In genomic region chr3:25259871-25260270, GRCh38 we compare ENCODE assay signal across 26 cellular contexts.
DNase-seq lines count a peak whose midpoint lies in the region; ATAC-seq and TF ChIP-seq lines count a peak whose summit lies in the region.
"Had no signal": no experiment of that assay in that cellular context is flagged by ENCODE, and none has a peak within 500 bp of the region (broad histone marks: within the 10 kb centered on the region; RNA-seq: fewer than 3 reads in every experiment).

No MANE protein-coding gene starts in this region.

- no peak overlapping the region for H3K23ac ChIP-seq in neuronal stem cell (ENCODE audit: low read depth, low read length, poor library complexity)

- H3K4me3 ChIP-seq in mammary epithelial cell (replicated peaks in 1 of 3; ENCODE audit: insufficient read depth in 1 of 3, low read depth in 2 of 3, low read length in 3 of 3) = no peak overlapping the region
- no peak overlapping the region for H3K4me3 ChIP-seq in choroid plexus epithelial cell (ENCODE audit: low read depth, low read length)
- no peak overlapping the region for H3K4me3 ChIP-seq in neuronal stem cell (ENCODE audit: low read length in 2 of 2)
- H3K4me3 ChIP-seq: dorsolateral prefrontal cortex, psoas muscle, smooth muscle cell, upper lobe of left lung had no signal

- 33% methylated on average over 3 of the region's 3 CpGs for WGBS in mammary epithelial cell (ENCODE audit: low coverage, missing lambda C conversion rate)
- WGBS in neuronal stem cell (ENCODE audit: extremely low coverage in 2 of 2, insufficient read length in 2 of 2, insufficient replicate concordance in 1 of 2), 2 donors = no CpG with 5 or more reads among the region's 3 CpGs

- no peak overlapping the region for H4K8ac ChIP-seq in neuronal stem cell (ENCODE audit: low read depth, low read length)

- H2BK5ac ChIP-seq in neuronal stem cell (ENCODE audit: low read length) = no peak overlapping the region

- no peak overlapping the region for H3K27ac Mint-ChIP-seq in MCF 10A (ENCODE audit: low read depth, unreplicated experiment)
- H3K27ac Mint-ChIP-seq: activated CD4-positive, alpha-beta T cell treated with anti-CD3 and anti-CD28 coated beads, Interleukin-2, amount 10 ng/mL, durations not matched to agents 7 days and 5 days; activated naive CD8-positive, alpha-beta T cell treated with anti-CD3 and anti-CD28 coated beads, Interleukin-2, amount 10 ng/mL, durations not matched to agents 7 days and 5 days; B cell; naive thymus-derived CD4-positive, alpha-beta T cell; stimulated activated naive CD8-positive, alpha-beta T cell treated with anti-CD3 and anti-CD28 coated beads, Interleukin-15, amount 100 ng/mL, for 72 hours had no signal

- H3K27ac ChIP-seq in mammary epithelial cell (ENCODE audit: insufficient read depth, low read depth, low read length) = no peak overlapping the region
- no peak overlapping the region for H3K27ac ChIP-seq in neuronal stem cell (replicated peaks; ENCODE audit: low read length)
- H3K27ac ChIP-seq: psoas muscle, upper lobe of left lung had no signal

- H3K9ac ChIP-seq in mammary epithelial cell (ENCODE audit: insufficient read depth, low read length) (no peak overlapping the region), neuronal stem cell (ENCODE audit: low read depth, low read length, poor library complexity) (no peak overlapping the region)

- ATAC-seq in GM18520 (IDR thresholded peaks at IDR 0.05; ENCODE audit: unreplicated experiment) (no peak), GM19351 (IDR thresholded peaks at IDR 0.05; ENCODE audit: unreplicated experiment) (no peak), HG02970 (IDR thresholded peaks at IDR 0.05; ENCODE audit: low FRiP score, unreplicated experiment) (no peak)
- ATAC-seq: left cardiac atrium; naive thymus-derived CD4-positive, alpha-beta T cell; psoas muscle; stimulated activated naive CD8-positive, alpha-beta T cell treated with anti-CD3 and anti-CD28 coated beads, Interleukin-15, amount 100 ng/mL, for 72 hours had no signal

- H4K20me1 ChIP-seq in mammary epithelial cell (ENCODE audit: insufficient read depth, low read length) = no peaks in the 10 kb centered on the region

- H3K9me3 Mint-ChIP-seq in MCF 10A (ENCODE audit: unreplicated experiment) = peaks cover 12% of the 10 kb centered on the region

- H3K36me3 ChIP-seq in mammary epithelial cell (ENCODE audit: insufficient read depth, low read length) (no peaks in the 10 kb centered on the region), neuronal stem cell (replicated peaks in 1 of 2; ENCODE audit: control insufficient read depth in 2 of 2, insufficient read depth in 2 of 2, low read length in 2 of 2) (no peaks in the 10 kb centered on the region)
- H3K36me3 ChIP-seq: upper lobe of left lung had no signal

- no peak overlapping the region for H2BK12ac ChIP-seq in neuronal stem cell (ENCODE audit: low read length)

- no peak overlapping the region for H3K14ac ChIP-seq in neuronal stem cell (ENCODE audit: low read length)

- no peaks in the 10 kb centered on the region for H3K36me3 Mint-ChIP-seq in MCF 10A (ENCODE audit: insufficient read depth, unreplicated experiment)
- H3K36me3 Mint-ChIP-seq: activated naive CD8-positive, alpha-beta T cell treated with anti-CD3 and anti-CD28 coated beads, Interleukin-2, amount 10 ng/mL, durations not matched to agents 7 days and 5 days; naive thymus-derived CD4-positive, alpha-beta T cell had no signal

- in situ Hi-C loops in mammary epithelial cell (cut with MboI; ENCODE audit: low sequenced_read_pairs in 2 of 2) = no loop called here

- no peak overlapping the region for H3K18ac ChIP-seq in neuronal stem cell (ENCODE audit: low read length)

- no peaks in the 10 kb centered on the region for H3K9me3 ChIP-seq in mammary epithelial cell (replicated peaks; ENCODE audit: insufficient read depth, low read length)
- H3K9me3 ChIP-seq in neuronal stem cell (replicated peaks in 1 of 2; ENCODE audit: control insufficient read depth in 2 of 2, insufficient read depth in 1 of 2, low read depth in 1 of 2, low read length in 2 of 2) = peaks cover 0 to 5% of the 10 kb centered on the region in 2 donors
- H3K9me3 ChIP-seq: psoas muscle, upper lobe of left lung had no signal

- no peaks in the 10 kb centered on the region for H3K79me2 ChIP-seq in mammary epithelial cell (ENCODE audit: insufficient read depth, low read length)

- DNase-seq in MCF 10A (ENCODE audit: unreplicated experiment) (peak; percentile 54), mammary epithelial cell (no peak), choroid plexus epithelial cell (ENCODE audit: low read depth) (peak; percentile 60), neuronal stem cell (ENCODE audit: low spot score) (peak; percentile 2), cerebellar cortex (ENCODE audit: low spot score) (no peak)
- DNase-seq: 8988T; activated CD4-positive, alpha-beta T cell treated with anti-CD3 and anti-CD28 coated beads, Interleukin-2, amount 10 ng/mL, durations not matched to agents 7 days and 5 days; activated CD8-positive, alpha-beta memory T cell treated with anti-CD3 and anti-CD28 coated beads, Interleukin-2, amount 50 U/mL, for 4 hours; activated naive CD8-positive, alpha-beta T cell treated with anti-CD3 and anti-CD28 coated beads, Interleukin-2, amount 10 ng/mL, durations not matched to agents 7 days and 5 days; IMR-90; left cardiac atrium; naive thymus-derived CD4-positive, alpha-beta T cell; NCI-H146; NCI-H2171; NCI-H526 treated with DMSO at 0.1 percent for 48 hours; psoas muscle; stimulated activated CD4-positive, alpha-beta T cell treated with anti-CD3 and anti-CD28 coated beads, Interleukin-4, amount 100 ng/mL, for 24 hours; stimulated activated naive CD8-positive, alpha-beta T cell treated with anti-CD3 and anti-CD28 coated beads, Interleukin-15, amount 100 ng/mL, for 72 hours; SW 1271; upper lobe of left lung had no signal

- H3K4me1 ChIP-seq in mammary epithelial cell (ENCODE audit: insufficient read depth, low read length) = no peaks in the 10 kb centered on the region
- H3K4me1 ChIP-seq in neuronal stem cell (ENCODE audit: control insufficient read depth in 2 of 2, insufficient read depth in 1 of 2, low read depth in 1 of 2, low read length in 2 of 2) = no peaks in the 10 kb centered on the region
- H3K4me1 ChIP-seq: psoas muscle, upper lobe of left lung had no signal

- H2AFZ ChIP-seq in mammary epithelial cell (ENCODE audit: low read depth, low read length) (no peak overlapping the region), neuronal stem cell (ENCODE audit: low read length) (peak overlapping the region; percentile 27)

- no peak overlapping the region for H2AK5ac ChIP-seq in neuronal stem cell (ENCODE audit: low read depth, low read length)

- no peak for TF ChIP-seq CTCF in MCF 10A (IDR thresholded peaks at IDR 0.05; ENCODE audit: unreplicated experiment)
- TF ChIP-seq CTCF in mammary epithelial cell (conservative IDR thresholded peaks at IDR 0.05 in 1 of 2, IDR thresholded peaks at IDR 0.05 in 1 of 2; ENCODE audit: extremely low read depth in 1 of 2, insufficient read depth in 1 of 2, low read depth in 1 of 2, low read length in 2 of 2) = no peak
- TF ChIP-seq CTCF in choroid plexus epithelial cell (conservative IDR thresholded peaks at IDR 0.05; ENCODE audit: low read depth, low read length) = no peak

- intact Hi-C loops in MCF 10A (cut with micrococcal nuclease) (no loop called here), mammary epithelial cell (cut with micrococcal nuclease) (no loop called here)

- dilution Hi-C loops in mammary epithelial cell (cut with HindIII; ENCODE audit: low sequenced_read_pairs) = no loop called here

- no peak overlapping the region for H2BK15ac ChIP-seq in neuronal stem cell (ENCODE audit: low read length)

- H2BK120ac ChIP-seq in neuronal stem cell (ENCODE audit: low read depth, low read length) = no peak overlapping the region

- H3K27me3 Mint-ChIP-seq in MCF 10A (ENCODE audit: insufficient read depth, unreplicated experiment) = peaks cover 31% of the 10 kb centered on the region
- H3K27me3 Mint-ChIP-seq: activated CD4-positive, alpha-beta T cell treated with anti-CD3 and anti-CD28 coated beads, Interleukin-2, amount 10 ng/mL, durations not matched to agents 7 days and 5 days; activated naive CD8-positive, alpha-beta T cell treated with anti-CD3 and anti-CD28 coated beads, Interleukin-2, amount 10 ng/mL, durations not matched to agents 7 days and 5 days; B cell; naive thymus-derived CD4-positive, alpha-beta T cell; stimulated activated naive CD8-positive, alpha-beta T cell treated with anti-CD3 and anti-CD28 coated beads, Interleukin-15, amount 100 ng/mL, for 72 hours had no signal

- H3K4me1 Mint-ChIP-seq in MCF 10A (ENCODE audit: insufficient read depth, unreplicated experiment) = peaks cover 7% of the 10 kb centered on the region
- H3K4me1 Mint-ChIP-seq: activated CD4-positive, alpha-beta T cell treated with anti-CD3 and anti-CD28 coated beads, Interleukin-2, amount 10 ng/mL, durations not matched to agents 7 days and 5 days; activated naive CD8-positive, alpha-beta T cell treated with anti-CD3 and anti-CD28 coated beads, Interleukin-2, amount 10 ng/mL, durations not matched to agents 7 days and 5 days; B cell; naive thymus-derived CD4-positive, alpha-beta T cell; stimulated activated naive CD8-positive, alpha-beta T cell treated with anti-CD3 and anti-CD28 coated beads, Interleukin-15, amount 100 ng/mL, for 72 hours had no signal

- CTCF ChIA-PET in MCF 10A (lab: Yijun Ruan, JAX) (interaction anchor here (0.5 to 0.6 kb wide), 3 partner anchors 37 to 272 kb away, joined by 3 read pairs; no protein-coding TSS in a partner anchor), mammary epithelial cell (lab: Charles Lee; ENCODE audit: low non-redundant PET) (no interaction called here)

- POLR2A ChIA-PET in MCF 10A (lab: Yijun Ruan, JAX) = interaction anchor here (0.6 kb wide), 1 partner anchor 32 kb away, joined by 3 read pairs; no protein-coding TSS in a partner anchor

- no peaks in the 10 kb centered on the region for H3K79me1 ChIP-seq in neuronal stem cell (ENCODE audit: low read depth, low read length)

- H3K27me3 ChIP-seq in mammary epithelial cell (ENCODE audit: insufficient read depth, low read length) (no peaks in the 10 kb centered on the region), neuronal stem cell (ENCODE audit: control insufficient read depth in 3 of 3, insufficient read depth in 3 of 3, low read depth in 1 of 3, low read length in 3 of 3) (no peaks in the 10 kb centered on the region)
- H3K27me3 ChIP-seq: dorsolateral prefrontal cortex, upper lobe of left lung had no signal

- H4K91ac ChIP-seq in neuronal stem cell (ENCODE audit: low read depth, low read length, poor library complexity) = no peak overlapping the region

- no peak overlapping the region for H3K4me3 Mint-ChIP-seq in MCF 10A (ENCODE audit: unreplicated experiment)
- H3K4me3 Mint-ChIP-seq: activated CD4-positive, alpha-beta T cell treated with anti-CD3 and anti-CD28 coated beads, Interleukin-2, amount 10 ng/mL, durations not matched to agents 7 days and 5 days; activated naive CD8-positive, alpha-beta T cell treated with anti-CD3 and anti-CD28 coated beads, Interleukin-2, amount 10 ng/mL, durations not matched to agents 7 days and 5 days; B cell; naive thymus-derived CD4-positive, alpha-beta T cell; stimulated activated naive CD8-positive, alpha-beta T cell treated with anti-CD3 and anti-CD28 coated beads, Interleukin-15, amount 100 ng/mL, for 72 hours had no signal

- BruUV-seq in MCF 10A (replicated peaks; lab: Mats Ljungman, UMichigan) (no TSS peak), mammary epithelial cell (replicated peaks; lab: Mats Ljungman, UMichigan) (no TSS peak)

- H3K4me2 ChIP-seq in mammary epithelial cell (ENCODE audit: insufficient read depth, low read depth, low read length) = no peak overlapping the region
- no peak overlapping the region for H3K4me2 ChIP-seq in neuronal stem cell (ENCODE audit: insufficient read depth, low read length, poor library complexity, severe bottlenecking)
- H3K4me2 ChIP-seq: smooth muscle cell had no signal

- H3K4ac ChIP-seq in neuronal stem cell (ENCODE audit: low read length) = no peak overlapping the region

Comparison
In these comparisons a context has a peak if more than half of its experiments do, and no peak if none do; other contexts are left out.
1. DNase-seq: peak in MCF 10A (single experiment), choroid plexus epithelial cell (single experiment) and neuronal stem cell (single experiment); none in mammary epithelial cell (single experiment) and cerebellar cortex (single experiment).